In the genomic region with DNA sequence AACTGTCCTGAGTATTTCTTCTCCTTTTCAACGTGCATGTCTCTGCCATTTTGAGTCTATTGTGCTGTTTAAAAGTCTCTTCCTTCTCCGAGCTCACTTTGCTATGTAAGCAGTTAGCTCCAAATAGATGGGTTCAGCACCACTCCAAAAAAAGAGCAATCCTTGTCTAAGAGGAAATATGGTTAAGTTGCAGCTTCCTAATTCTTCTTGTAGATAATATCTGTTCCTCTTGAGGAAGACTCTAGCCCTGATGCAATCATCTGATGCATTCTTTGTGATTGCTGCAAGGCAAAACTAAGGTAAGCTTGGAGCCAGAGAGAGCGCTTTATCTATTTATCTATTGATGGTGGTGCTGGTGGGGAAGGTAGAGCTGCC, we compare ENCODE assay signal across 15 cellular contexts. TPM values are rescaled to one million over a fixed set of nuclear protein-coding genes. Genes with fewer than 3 reads are reported as not detected.
DNase-seq lines count a peak whose midpoint lies in the region; ATAC-seq, FAIRE-seq and TF ChIP-seq lines count a peak whose summit lies in the region.
"Had no signal": no experiment of that assay in that cellular context is flagged by ENCODE, and none has a peak within 500 bp of the region (broad histone marks: within the 10 kb centered on the region; RNA-seq: fewer than 3 reads in every experiment).

No MANE protein-coding gene starts in this region.

- POLR2A ChIA-PET in RWPE1 (lab: Yijun Ruan, JAX; ENCODE audit: low non-redundant PET): no interaction called here

- 72 to 77% methylated on average over 3 of the region's 3 CpGs for WGBS in pancreas, 2 donors
- 68 to 82% methylated on average over 3 of the region's 3 CpGs for WGBS in tibial nerve, 2 donors

- intact Hi-C loops in dorsolateral prefrontal cortex (cut with DNase I) (loop anchor here (10.0 kb wide), 2 partner anchors 236 to 756 kb away; a partner anchor contains a TSS), pancreas (cut with DNase I) (no loop called here)

- TF ChIP-seq POLR2A in tibial nerve (IDR thresholded peaks at IDR 0.05): no peak

- H3K4me1 ChIP-seq in pancreas (no peaks in the 10 kb centered on the region), tibial nerve (peaks cover 0 to 24% (median 10%) of the 10 kb centered on the region in 4 donors)
- H3K4me1 ChIP-seq: tibial artery had no signal

- FAIRE-seq in pancreas (lab: Jason Lieb, UNC): no peak
- FAIRE-seq: GM19239, kidney had no signal

- H3K36me3 ChIP-seq in pancreas (no peaks in the 10 kb centered on the region), tibial nerve (no peaks in the 10 kb centered on the region)
- H3K36me3 ChIP-seq: tibial artery had no signal

- TF ChIP-seq EP300 in tibial nerve (IDR thresholded peaks at IDR 0.05): peak in 1 of 2 donors; percentile 59

- H3K27me3 ChIP-seq in dorsolateral prefrontal cortex (no peaks in the 10 kb centered on the region), pancreas (no peaks in the 10 kb centered on the region), tibial nerve (no peaks in the 10 kb centered on the region)
- H3K27me3 ChIP-seq: tibial artery had no signal

- peak in 3 of 4 donors; percentile 34 to 78 (median 68) for ATAC-seq in pancreas

- no peak for TF ChIP-seq CTCF in dorsolateral prefrontal cortex (IDR thresholded peaks at IDR 0.05 in 54 of 56, conservative IDR thresholded peaks at IDR 0.05 in 2 of 56; ENCODE audit: low read depth in 1 of 56, partially characterized antibody in 56 of 56)
- TF ChIP-seq CTCF in pancreas (IDR thresholded peaks at IDR 0.05): no peak
- no peak for TF ChIP-seq CTCF in RWPE1 (conservative IDR thresholded peaks at IDR 0.05; ENCODE audit: low read depth)
- TF ChIP-seq CTCF in tibial nerve (IDR thresholded peaks at IDR 0.05): no peak

- H3K9me3 ChIP-seq in pancreas (peaks cover 0 to 3% (median 0%) of the 10 kb centered on the region in 4 donors), tibial nerve (no peaks in the 10 kb centered on the region)
- H3K9me3 ChIP-seq: tibial artery had no signal

- CTCF ChIA-PET in RWPE1 (lab: Yijun Ruan, JAX): interaction anchor here (0.6 kb wide), 1 partner anchor 207 kb away, joined by 3 read pairs; no protein-coding TSS in a partner anchor

- peak; percentile 91 for DNase-seq in GF-D8 (lab: John Stamatoyannopoulos, UW)
- peak; percentile 24 to 88 for DNase-seq in NOMO-1 (lab: John Stamatoyannopoulos, UW; ENCODE audit: unreplicated experiment in 2 of 2)
- DNase-seq in dorsolateral prefrontal cortex: no peak
- DNase-seq in pancreas: no peak
- no peak for DNase-seq in ureter (ENCODE audit: low spot score)
- no peak for DNase-seq in RWPE1 (ENCODE audit: low spot score)
- no peak for DNase-seq in tibial nerve (ENCODE audit: low spot score in 2 of 2)
- DNase-seq in NCI-H82 treated with DMSO at 0.1 percent for 48 hours (lab: John Stamatoyannopoulos, UW; ENCODE audit: unreplicated experiment): no peak
- DNase-seq: activated CD4-positive, alpha-beta T cell treated with anti-CD3 and anti-CD28 coated beads, Interleukin-2, amount 10 ng/mL, durations not matched to agents 7 days and 5 days; amniotic stem cell; kidney; NCI-H187; T-helper 9 cell; tibial artery had no signal

- H3K27ac ChIP-seq in dorsolateral prefrontal cortex (peak overlapping the region in 55 of 59 donors; percentile 6 to 85 (median 64)), pancreas (no peak overlapping the region), RWPE1 (no peak overlapping the region), tibial nerve (peak overlapping the region in 2 of 4 donors; percentile 41 to 58)
- H3K27ac ChIP-seq: tibial artery had no signal

- H3K4me3 ChIP-seq in dorsolateral prefrontal cortex (peak overlapping the region in 5 of 59 donors; percentile 1 to 36 (median 7)), pancreas (no peak overlapping the region), tibial nerve (no peak overlapping the region)
- H3K4me3 ChIP-seq: tibial artery had no signal

RNA-seq across cellular contexts. Expression of a gene that starts 49.3 kb away (rescaled TPM):
- total RNA-seq in dorsolateral prefrontal cortex: 10 to 100 TPM in 73 of 120 experiments, 1 to 10 TPM in 47; 7.2 to 13.9 (median 10.5) TPM
- total RNA-seq in pancreas: 10 to 100 TPM in 1 of 6 donors, 1 to 10 TPM in 5; 6.7 to 11.3 (median 8.3) TPM
- 1 to 10 TPM; 7.1 to 8.6 TPM for polyA plus RNA-seq in pancreas
- total RNA-seq in ureter: 11.9 TPM
- total RNA-seq in tibial nerve: 10 to 100 TPM; 13.9 to 19.9 (median 16.6) TPM

Comparison
In these comparisons a context has a peak if more than half of its experiments do, and no peak if none do; other contexts are left out.
1. DNase-seq: peak in GF-D8 (single experiment) and NOMO-1 (2 of 2); none in dorsolateral prefrontal cortex (0 of 10), pancreas (0 of 6), ureter (single experiment), RWPE1 (single experiment), tibial nerve (0 of 2) and NCI-H82 treated with DMSO at 0.1 percent for 48 hours (single experiment).
2. H3K27ac ChIP-seq: peak in dorsolateral prefrontal cortex (55 of 59); none in pancreas (0 of 4) and RWPE1 (single experiment).
3. intact Hi-C loops: an anchor here in dorsolateral prefrontal cortex (10.0 kb wide); none called in pancreas.